10 cellular contexts compared by ENCODE assay signal in genomic region chr17:9004132-9004960, GRCh38. TPM values are rescaled to one million over a fixed set of nuclear protein-coding genes. Genes with fewer than 3 reads are reported as not detected.
DNase-seq lines count a peak whose midpoint lies in the region; ATAC-seq and TF ChIP-seq lines count a peak whose summit lies in the region.
"Had no signal": no experiment of that assay in that cellular context is flagged by ENCODE, and none has a peak within 500 bp of the region (broad histone marks: within the 10 kb centered on the region; RNA-seq: fewer than 3 reads in every experiment).

No MANE protein-coding gene starts in this region.

- DNase-seq in activated T-cell treated with anti-CD3 and anti-CD28 coated beads, Interleukin-2, amount 50 U/mL, for 4 hours: no peak
- no peak for DNase-seq in activated T-cell treated with anti-CD3 and anti-CD28 coated beads for 4 hours
- no peak for DNase-seq in chondrocyte (ENCODE audit: low spot score)
- no peak for DNase-seq in left lobe of liver (ENCODE audit: low spot score)
- DNase-seq in stimulated activated naive B cell treated with anti-CD40 and anti-IgM and Interleukin-4, amounts not matched to agents 10 μg/mL and 1 μg/mL and 100 μg/mL, for 72 hours: no peak
- no peak for DNase-seq in NCI-H748 treated with DMSO at 0.1 percent for 48 hours (lab: John Stamatoyannopoulos, UW)
- DNase-seq in GM19240 (ENCODE audit: insufficient read length, low spot score): no peak
- DNase-seq: activated CD4-positive, alpha-beta memory T cell treated with anti-CD3 and anti-CD28 coated beads for 36 hours; GDM1 had no signal

- TF ChIP-seq CTCF in chondrocyte (IDR thresholded peaks at IDR 0.05): no peak

- H3K9me3 Mint-ChIP-seq in activated T-cell treated with anti-CD3 and anti-CD28 coated beads, Interleukin-2, amount 50 U/mL, for 4 hours: no peaks in the 10 kb centered on the region
- peaks cover 6% of the 10 kb centered on the region for H3K9me3 Mint-ChIP-seq in chondrocyte (ENCODE audit: low read depth)
- no peaks in the 10 kb centered on the region for H3K9me3 Mint-ChIP-seq in stimulated activated naive B cell treated with anti-CD40 and anti-IgM and Interleukin-4, amounts not matched to agents 10 μg/mL and 1 μg/mL and 100 μg/mL, for 72 hours
- H3K9me3 Mint-ChIP-seq: activated CD4-positive, alpha-beta memory T cell treated with anti-CD3 and anti-CD28 coated beads for 36 hours had no signal

- H3K27me3 Mint-ChIP-seq in activated T-cell treated with anti-CD3 and anti-CD28 coated beads, Interleukin-2, amount 50 U/mL, for 4 hours (ENCODE audit: low read depth): peaks cover 76% of the 10 kb centered on the region
- peaks cover 44% of the 10 kb centered on the region for H3K27me3 Mint-ChIP-seq in chondrocyte (ENCODE audit: low read depth)
- peaks cover 51 to 82% of the 10 kb centered on the region in 2 donors for H3K27me3 Mint-ChIP-seq in stimulated activated naive B cell treated with anti-CD40 and anti-IgM and Interleukin-4, amounts not matched to agents 10 μg/mL and 1 μg/mL and 100 μg/mL, for 72 hours

- peaks cover 12% of the 10 kb centered on the region for H3K4me1 Mint-ChIP-seq in activated T-cell treated with anti-CD3 and anti-CD28 coated beads, Interleukin-2, amount 50 U/mL, for 4 hours (ENCODE audit: low read depth)
- H3K4me1 Mint-ChIP-seq in chondrocyte (ENCODE audit: low read depth): peaks cover 4% of the 10 kb centered on the region
- H3K4me1 Mint-ChIP-seq in stimulated activated naive B cell treated with anti-CD40 and anti-IgM and Interleukin-4, amounts not matched to agents 10 μg/mL and 1 μg/mL and 100 μg/mL, for 72 hours: peaks cover 18 to 37% of the 10 kb centered on the region in 2 donors

- peak overlapping the region; percentile 33 for H3K4me3 Mint-ChIP-seq in activated T-cell treated with anti-CD3 and anti-CD28 coated beads, Interleukin-2, amount 50 U/mL, for 4 hours
- peak overlapping the region; percentile 69 for H3K4me3 Mint-ChIP-seq in chondrocyte (ENCODE audit: unreplicated experiment)
- H3K4me3 Mint-ChIP-seq in stimulated activated naive B cell treated with anti-CD40 and anti-IgM and Interleukin-4, amounts not matched to agents 10 μg/mL and 1 μg/mL and 100 μg/mL, for 72 hours: peak overlapping the region; percentile 69 to 80
- H3K4me3 Mint-ChIP-seq: activated CD4-positive, alpha-beta memory T cell treated with anti-CD3 and anti-CD28 coated beads for 36 hours had no signal

- ATAC-seq in activated T-cell treated with anti-CD3 and anti-CD28 coated beads, Interleukin-2, amount 50 U/mL, for 4 hours: peak in 1 of 2 donors; percentile 29
- ATAC-seq in left lobe of liver: peak; percentile 77
- ATAC-seq in stimulated activated naive B cell treated with anti-CD40 and anti-IgM and Interleukin-4, amounts not matched to agents 10 μg/mL and 1 μg/mL and 100 μg/mL, for 72 hours (replicated peaks): no peak
- ATAC-seq in GM21528 (IDR thresholded peaks at IDR 0.05; ENCODE audit: low FRiP score, unreplicated experiment): no peak

- no peak overlapping the region for H3K27ac Mint-ChIP-seq in chondrocyte (ENCODE audit: unreplicated experiment)
- no peak overlapping the region for H3K27ac Mint-ChIP-seq in stimulated activated naive B cell treated with anti-CD40 and anti-IgM and Interleukin-4, amounts not matched to agents 10 μg/mL and 1 μg/mL and 100 μg/mL, for 72 hours
- H3K27ac Mint-ChIP-seq: activated CD4-positive, alpha-beta memory T cell treated with anti-CD3 and anti-CD28 coated beads for 36 hours had no signal

- no peaks in the 10 kb centered on the region for H3K36me3 Mint-ChIP-seq in activated T-cell treated with anti-CD3 and anti-CD28 coated beads, Interleukin-2, amount 50 U/mL, for 4 hours (ENCODE audit: insufficient read depth)
- peaks cover 2% of the 10 kb centered on the region for H3K36me3 Mint-ChIP-seq in chondrocyte (ENCODE audit: low read depth)
- H3K36me3 Mint-ChIP-seq in stimulated activated naive B cell treated with anti-CD40 and anti-IgM and Interleukin-4, amounts not matched to agents 10 μg/mL and 1 μg/mL and 100 μg/mL, for 72 hours: peaks cover 2 to 6% of the 10 kb centered on the region in 2 donors
- H3K36me3 Mint-ChIP-seq: activated CD4-positive, alpha-beta memory T cell treated with anti-CD3 and anti-CD28 coated beads for 36 hours had no signal

RNA-seq across cellular contexts. Expression of gene NTN1, which starts 17.0 kb away (rescaled TPM):
- total RNA-seq in activated T-cell treated with anti-CD3 and anti-CD28 coated beads, Interleukin-2, amount 50 U/mL, for 4 hours: under 1 TPM; 0.53 to 0.71 (median 0.55) TPM
- total RNA-seq in chondrocyte: 3.3 to 4.3 TPM (median 4.0 TPM) in 3 replicates
- total RNA-seq in left lobe of liver: 11.5 TPM

RNA-seq across cellular contexts. Expression of gene PIK3R5, which starts 38.8 kb away (rescaled TPM):
- total RNA-seq in activated T-cell treated with anti-CD3 and anti-CD28 coated beads, Interleukin-2, amount 50 U/mL, for 4 hours: 10 to 100 TPM in 2 of 3 donors, 1 to 10 TPM in 1; 8.4 to 17.8 (median 13.6) TPM
- 0.08 TPM in 1 of 3 replicates, not detected in the others for total RNA-seq in chondrocyte
- total RNA-seq in left lobe of liver: 3.3 TPM
